In the genomic region with DNA sequence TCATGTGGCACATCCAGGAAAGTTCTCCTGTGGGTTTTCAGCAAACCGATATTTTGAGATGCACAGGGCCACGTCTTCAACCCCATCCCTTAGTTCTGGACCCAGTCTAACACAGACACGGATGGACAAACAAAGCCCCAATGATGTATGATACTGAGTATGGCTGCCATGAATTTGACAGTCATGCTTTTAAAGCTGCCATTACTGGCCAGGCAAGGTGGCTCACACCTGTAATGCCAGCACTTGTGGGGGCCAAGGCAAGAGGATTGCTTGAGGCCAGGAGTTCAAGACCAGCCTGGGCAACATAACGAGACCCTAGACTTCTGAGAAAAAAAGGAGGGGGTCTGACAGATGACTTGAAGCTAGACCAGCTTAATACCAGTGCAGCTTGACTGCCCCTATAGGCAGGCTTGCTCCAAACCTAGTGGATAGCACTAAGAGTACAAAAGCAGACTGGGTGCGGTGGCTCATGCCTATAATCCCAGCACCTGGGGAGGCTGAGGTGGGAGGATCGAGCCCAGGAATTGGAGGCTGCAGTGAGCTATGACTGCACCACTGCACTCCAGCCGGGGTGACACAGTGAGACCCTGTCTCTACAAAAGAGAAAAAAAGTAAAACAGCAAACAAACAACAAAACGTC, we compare ENCODE assay signal across 1 cellular context.
TF ChIP-seq lines count a peak whose summit lies in the region.

No MANE protein-coding gene starts in this region.

TF ChIP-seq in GM23338, 12 proteins besides CTCF, POLR2A, EP300 and RAD21 (continued from another document):
- TF ChIP-seq NANOG (IDR thresholded peaks at IDR 0.05; ENCODE audit: borderline replicate concordance) (no peak), STAT1 (IDR thresholded peaks at IDR 0.05; ENCODE audit: unreplicated experiment) (no peak), JUNB (IDR thresholded peaks at IDR 0.05; ENCODE audit: unreplicated experiment) (no peak), POLR2AphosphoS5 (IDR thresholded peaks at IDR 0.05; ENCODE audit: low read depth) (no peak), ZNF114 (CRISPR knock-in tag; IDR thresholded peaks at IDR 0.05) (no peak), ZNF331 (CRISPR knock-in tag; IDR thresholded peaks at IDR 0.05; ENCODE audit: low read depth) (no peak), EZH2 (IDR thresholded peaks at IDR 0.05; ENCODE audit: low read depth, unreplicated experiment) (no peak), CREB1 (CRISPR knock-in tag; IDR thresholded peaks at IDR 0.05; ENCODE audit: low read depth) (no peak), EZH2phosphoT487 (IDR thresholded peaks at IDR 0.05; ENCODE audit: unreplicated experiment) (no peak)
- TF ChIP-seq, protein P1, sequence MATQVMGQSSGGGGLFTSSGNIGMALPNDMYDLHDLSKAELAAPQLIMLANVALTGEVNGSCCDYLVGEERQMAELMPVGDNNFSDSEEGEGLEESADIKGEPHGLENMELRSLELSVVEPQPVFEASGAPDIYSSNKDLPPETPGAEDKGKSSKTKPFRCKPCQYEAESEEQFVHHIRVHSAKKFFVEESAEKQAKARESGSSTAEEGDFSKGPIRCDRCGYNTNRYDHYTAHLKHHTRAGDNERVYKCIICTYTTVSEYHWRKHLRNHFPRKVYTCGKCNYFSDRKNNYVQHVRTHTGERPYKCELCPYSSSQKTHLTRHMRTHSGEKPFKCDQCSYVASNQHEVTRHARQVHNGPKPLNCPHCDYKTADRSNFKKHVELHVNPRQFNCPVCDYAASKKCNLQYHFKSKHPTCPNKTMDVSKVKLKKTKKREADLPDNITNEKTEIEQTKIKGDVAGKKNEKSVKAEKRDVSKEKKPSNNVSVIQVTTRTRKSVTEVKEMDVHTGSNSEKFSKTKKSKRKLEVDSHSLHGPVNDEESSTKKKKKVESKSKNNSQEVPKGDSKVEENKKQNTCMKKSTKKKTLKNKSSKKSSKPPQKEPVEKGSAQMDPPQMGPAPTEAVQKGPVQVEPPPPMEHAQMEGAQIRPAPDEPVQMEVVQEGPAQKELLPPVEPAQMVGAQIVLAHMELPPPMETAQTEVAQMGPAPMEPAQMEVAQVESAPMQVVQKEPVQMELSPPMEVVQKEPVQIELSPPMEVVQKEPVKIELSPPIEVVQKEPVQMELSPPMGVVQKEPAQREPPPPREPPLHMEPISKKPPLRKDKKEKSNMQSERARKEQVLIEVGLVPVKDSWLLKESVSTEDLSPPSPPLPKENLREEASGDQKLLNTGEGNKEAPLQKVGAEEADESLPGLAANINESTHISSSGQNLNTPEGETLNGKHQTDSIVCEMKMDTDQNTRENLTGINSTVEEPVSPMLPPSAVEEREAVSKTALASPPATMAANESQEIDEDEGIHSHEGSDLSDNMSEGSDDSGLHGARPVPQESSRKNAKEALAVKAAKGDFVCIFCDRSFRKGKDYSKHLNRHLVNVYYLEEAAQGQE (IDR thresholded peaks at IDR 0.05; ENCODE audit: unreplicated experiment), result no peak
- TF ChIP-seq, protein P2, sequence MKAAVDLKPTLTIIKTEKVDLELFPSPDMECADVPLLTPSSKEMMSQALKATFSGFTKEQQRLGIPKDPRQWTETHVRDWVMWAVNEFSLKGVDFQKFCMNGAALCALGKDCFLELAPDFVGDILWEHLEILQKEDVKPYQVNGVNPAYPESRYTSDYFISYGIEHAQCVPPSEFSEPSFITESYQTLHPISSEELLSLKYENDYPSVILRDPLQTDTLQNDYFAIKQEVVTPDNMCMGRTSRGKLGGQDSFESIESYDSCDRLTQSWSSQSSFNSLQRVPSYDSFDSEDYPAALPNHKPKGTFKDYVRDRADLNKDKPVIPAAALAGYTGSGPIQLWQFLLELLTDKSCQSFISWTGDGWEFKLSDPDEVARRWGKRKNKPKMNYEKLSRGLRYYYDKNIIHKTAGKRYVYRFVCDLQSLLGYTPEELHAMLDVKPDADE (IDR thresholded peaks at IDR 0.05), result no peak
